8 cellular contexts compared by ENCODE assay signal in the genomic region with DNA sequence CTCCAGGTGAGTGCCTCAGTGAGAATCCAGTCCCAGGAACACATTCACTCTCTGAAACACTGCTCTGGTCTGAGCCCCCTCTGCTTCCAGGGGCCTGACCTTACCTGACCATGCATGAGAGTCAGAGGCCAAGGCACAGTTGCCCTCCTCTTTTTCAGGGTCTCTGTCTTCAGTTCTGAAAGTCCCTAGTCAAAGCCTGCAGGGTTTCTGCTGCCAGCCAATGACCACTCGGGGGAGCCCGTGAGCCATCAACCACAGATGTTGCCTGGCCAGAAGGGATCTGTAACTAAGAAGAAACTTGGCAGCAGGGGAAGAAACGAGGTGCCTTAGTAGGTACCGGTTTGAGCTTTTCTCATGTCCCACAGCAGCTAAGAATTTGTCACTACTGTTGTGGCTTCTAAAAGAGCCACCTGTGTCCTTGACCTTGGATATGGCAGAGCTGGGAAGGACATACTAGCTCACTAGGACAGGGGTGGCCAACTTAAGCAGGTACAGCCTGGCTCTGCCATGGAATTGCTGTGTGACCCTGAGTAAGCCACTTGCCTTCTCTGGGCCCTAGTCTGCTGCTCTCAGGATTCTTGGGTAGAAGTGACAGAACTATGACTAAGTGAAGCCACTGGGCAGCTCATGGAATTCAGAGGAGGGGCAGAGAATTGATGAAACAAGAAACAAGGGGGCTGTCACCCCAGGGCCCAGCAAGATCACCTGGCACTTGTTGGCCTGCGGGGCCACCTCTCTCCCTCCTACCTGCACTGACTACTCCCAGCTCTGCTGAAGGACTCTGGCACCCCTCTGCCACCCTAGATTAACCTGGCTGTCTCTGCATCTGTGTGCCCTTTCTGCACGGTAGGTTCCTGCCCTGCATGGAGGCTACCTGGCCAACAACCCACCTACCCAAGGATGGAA.
DNase-seq lines count a peak whose midpoint lies in the region; ATAC-seq, FAIRE-seq and TF ChIP-seq lines count a peak whose summit lies in the region.

No MANE protein-coding gene starts in this region.

- no peak for TF ChIP-seq EP300 in A549 (IDR thresholded peaks at IDR 0.05)

- in situ Hi-C loops in GM13976 (cut with MboI; ENCODE audit: low sequenced_read_pairs, unreplicated experiment): loop anchor here (5.0 to 25.0 kb wide), 2 partner anchors 385 to 805 kb away; no protein-coding TSS in a partner anchor

- CTCF ChIA-PET in A549 (lab: Yijun Ruan, JAX): interaction anchor here (0.7 to 14.4 kb wide), 38 partner anchors 9 to 839 kb away, joined by 3 to 305 read pairs (median 4); no protein-coding TSS in a partner anchor

- TF ChIP-seq RAD21 in A549 (conservative IDR thresholded peaks at IDR 0.05 in 1 of 2, IDR thresholded peaks at IDR 0.05 in 1 of 2): peak; percentile 86 to 88

- ATAC-seq in A549: peak; percentile 72 to 92
- peak; percentile 65 to 66 for ATAC-seq in right cardiac atrium
- ATAC-seq in GM21515 (IDR thresholded peaks at IDR 0.05; ENCODE audit: unreplicated experiment): no peak

- no peak overlapping the region for H3K27ac ChIP-seq in A549
- no peak overlapping the region for H3K27ac ChIP-seq in SU-DHL-6 (ENCODE audit: low read depth, low read length)
- no peak overlapping the region for H3K27ac ChIP-seq in right cardiac atrium (ENCODE audit: low read length)

- no peaks in the 10 kb centered on the region for H3K9me2 ChIP-seq in SU-DHL-6 (replicated peaks; ENCODE audit: insufficient read depth, low read length)

- H3K4me1 ChIP-seq in A549 (no peaks in the 10 kb centered on the region), right cardiac atrium (ENCODE audit: control insufficient read depth, insufficient read depth, low read length) (no peaks in the 10 kb centered on the region)

- H3K36me3 ChIP-seq in SU-DHL-6 (ENCODE audit: low read length): no peaks in the 10 kb centered on the region

- H3K4me3 ChIP-seq in A549 (no peak overlapping the region), SU-DHL-6 (ENCODE audit: insufficient read depth, low read length, poor library complexity, severe bottlenecking) (no peak overlapping the region), right cardiac atrium (ENCODE audit: low read length) (no peak overlapping the region), retinal pigment epithelial cell (ENCODE audit: low read length) (no peak overlapping the region)

- peak; percentile 82 for TF ChIP-seq CTCF in A549 (IDR thresholded peaks at IDR 0.05)
- peak; percentile 68 for TF ChIP-seq CTCF in GM13976 (IDR thresholded peaks at IDR 0.05; ENCODE audit: borderline replicate concordance, control extremely low read depth, extremely low read depth, insufficient read depth, missing control alignments)
- TF ChIP-seq CTCF in SU-DHL-6 (IDR thresholded peaks at IDR 0.05; ENCODE audit: insufficient read depth, low read length, poor library complexity, severe bottlenecking): peak; percentile 88
- TF ChIP-seq CTCF in retinal pigment epithelial cell (conservative IDR thresholded peaks at IDR 0.05; ENCODE audit: low read depth, low read length): peak; percentile 95

- H3F3A ChIP-seq in SU-DHL-6 (ENCODE audit: insufficient read depth): no peaks in the 10 kb centered on the region

- H3K79me2 ChIP-seq in SU-DHL-6 (ENCODE audit: insufficient read depth, low read length): no peaks in the 10 kb centered on the region

- H2AFZ ChIP-seq in SU-DHL-6 (ENCODE audit: low read depth, low read length, severe bottlenecking): no peak overlapping the region

- H3K27me3 ChIP-seq in SU-DHL-6 (ENCODE audit: low read length) (no peaks in the 10 kb centered on the region), right cardiac atrium (ENCODE audit: control insufficient read depth, insufficient read depth) (no peaks in the 10 kb centered on the region)

- TF ChIP-seq POLR2A in A549 (IDR thresholded peaks at IDR 0.05; ENCODE audit: low read length): no peak

- FAIRE-seq in A549 (lab: Jason Lieb, UNC): no peak

- no peaks in the 10 kb centered on the region for H4K20me1 ChIP-seq in SU-DHL-6 (ENCODE audit: low read depth, low read length)

- POLR2A ChIA-PET in A549 (lab: Yijun Ruan, JAX): no interaction called here

- WGBS in A549 (ENCODE audit: missing lambda C conversion rate): 3% methylated on average over 6 of the region's 6 CpGs
- 26% methylated on average over 6 of the region's 6 CpGs for WGBS in right cardiac atrium

- DNase-seq in A549 (ENCODE audit: low read depth in 1 of 2, low spot score in 1 of 2) (peak; percentile 64 to 75), GM13976 (ENCODE audit: low spot score) (peak; percentile 82), M059J (ENCODE audit: low read depth) (peak; percentile 60), amygdala (lab: John Stamatoyannopoulos, UW) (peak in 55 of 56 donors; percentile 6 to 87 (median 49)), right cardiac atrium (peak; percentile 71 to 87 (median 86)), retinal pigment epithelial cell (ENCODE audit: low read depth) (peak; percentile 11)

- H3K9ac ChIP-seq in SU-DHL-6 (ENCODE audit: low read length): no peak overlapping the region

- no peaks in the 10 kb centered on the region for H3K9me3 ChIP-seq in A549
- no peaks in the 10 kb centered on the region for H3K9me3 ChIP-seq in SU-DHL-6 (ENCODE audit: insufficient read depth, low read length)
- no peaks in the 10 kb centered on the region for H3K9me3 ChIP-seq in right cardiac atrium (ENCODE audit: control insufficient read depth, low read length)

- intact Hi-C loops in right cardiac atrium (cut with DNase I): loop anchor here (2.0 to 5.0 kb wide), 3 partner anchors 382 to 385 kb away; no protein-coding TSS in a partner anchor

- H3K4me2 ChIP-seq in A549 (no peak overlapping the region), SU-DHL-6 (ENCODE audit: low read depth, low read length, poor library complexity, severe bottlenecking) (no peak overlapping the region)

TF ChIP-seq in A549, 52 proteins besides CTCF, POLR2A, EP300 and RAD21:
- TF ChIP-seq CHD2 (IDR thresholded peaks at IDR 0.05; ENCODE audit: low read length, partially characterized antibody) (no peak), SMC3 (IDR thresholded peaks at IDR 0.05) (peak; percentile 83)
TF ChIP-seq in A549: peak in this region for 1.

Comparison
In these comparisons a context has a peak if more than half of its experiments do, and no peak if none do; other contexts are left out.
1. DNase-seq: peak in every context shown above with its lines; median percentile 86 in right cardiac atrium; 82 in GM13976; 70 in A549; 60 in M059J; 49 in amygdala; 11 in retinal pigment epithelial cell.